Comparison of ENCODE assay signal across 23 cellular contexts in the genomic region with DNA sequence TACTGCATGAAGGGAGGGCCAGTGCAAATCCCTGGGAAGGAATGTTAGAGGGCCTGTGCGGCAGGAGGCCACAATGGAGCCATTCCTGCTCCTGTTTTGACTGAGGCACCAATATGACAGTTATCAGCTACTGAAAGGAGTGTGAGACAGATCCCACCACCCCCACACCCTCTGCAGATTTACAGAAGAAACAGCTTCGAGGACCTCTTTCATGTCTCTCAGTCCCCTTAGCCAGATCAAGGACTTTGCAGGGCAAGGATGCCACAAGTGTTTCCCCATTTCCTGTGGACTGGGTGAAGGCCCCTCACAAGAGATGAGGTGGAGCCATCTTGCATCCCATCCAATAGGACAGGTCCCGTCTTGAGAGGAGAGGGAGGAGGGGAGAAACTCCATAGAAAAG. TPM values are rescaled to one million over a fixed set of nuclear protein-coding genes. Genes with fewer than 3 reads are reported as not detected.
DNase-seq lines count a peak whose midpoint lies in the region; ATAC-seq and TF ChIP-seq lines count a peak whose summit lies in the region.
"Had no signal": no experiment of that assay in that cellular context is flagged by ENCODE, and none has a peak within 500 bp of the region (broad histone marks: within the 10 kb centered on the region; RNA-seq: fewer than 3 reads in every experiment).

No MANE protein-coding gene starts in this region.

- peaks cover 6% of the 10 kb centered on the region for H3K36me3 Mint-ChIP-seq in activated naive CD4-positive, alpha-beta T cell treated with anti-CD3 and anti-CD28 coated beads, Interleukin-2, amount 10 ng/mL, durations not matched to agents 7 days and 5 days
- peaks cover 3% of the 10 kb centered on the region for H3K36me3 Mint-ChIP-seq in T-helper 17 cell (ENCODE audit: low read depth)
- no peaks in the 10 kb centered on the region for H3K36me3 Mint-ChIP-seq in activated naive CD8-positive, alpha-beta T cell
- H3K36me3 Mint-ChIP-seq: stimulated activated memory B cell treated with anti-CD40 and anti-IgM and Interleukin-4, amounts not matched to agents 10 μg/mL and 1 μg/mL and 100 μg/mL, for 72 hours had no signal

- no peaks in the 10 kb centered on the region for H3K36me3 ChIP-seq in suprapubic skin
- no peaks in the 10 kb centered on the region for H3K36me3 ChIP-seq in mesenchymal stem cell (ENCODE audit: control insufficient read depth in 1 of 2, insufficient read depth in 2 of 2, low read depth in 1 of 2, low read length in 2 of 2)
- H3K36me3 ChIP-seq: brain microvascular endothelial cell, heart right ventricle, thyroid gland had no signal

- no peak overlapping the region for H3K4me3 Mint-ChIP-seq in activated naive CD4-positive, alpha-beta T cell treated with anti-CD3 and anti-CD28 coated beads, Interleukin-2, amount 10 ng/mL, durations not matched to agents 7 days and 5 days
- H3K4me3 Mint-ChIP-seq in T-helper 17 cell, result no peak overlapping the region
- no peak overlapping the region for H3K4me3 Mint-ChIP-seq in activated naive CD8-positive, alpha-beta T cell
- H3K4me3 Mint-ChIP-seq: stimulated activated memory B cell treated with anti-CD40 and anti-IgM and Interleukin-4, amounts not matched to agents 10 μg/mL and 1 μg/mL and 100 μg/mL, for 72 hours had no signal

- CTCF ChIA-PET in activated naive CD4-positive, alpha-beta T cell treated with anti-CD3 and anti-CD28 coated beads, Interleukin-2, amount 10 ng/mL, durations not matched to agents 7 days and 5 days (lab: Charles Lee), result interaction anchor here (0.9 to 1.1 kb wide), 2 partner anchors 69 to 77 kb away, joined by 3 read pairs; no protein-coding TSS in a partner anchor

- DNase-seq in activated naive CD4-positive, alpha-beta T cell treated with anti-CD3 and anti-CD28 coated beads, Interleukin-2, amount 10 ng/mL, durations not matched to agents 7 days and 5 days, result no peak
- DNase-seq in activated naive CD4-positive, alpha-beta T cell (lab: John Stamatoyannopoulos, UW), result no peak
- DNase-seq in T-helper 17 cell (no peak), suprapubic skin (ENCODE audit: low spot score in 2 of 2) (no peak), mesenchymal stem cell (no peak)
- DNase-seq: activated CD4-positive, CD25-positive, alpha-beta regulatory T cell treated with anti-CD3 and anti-CD28 coated beads, Interleukin-2, amount 50 U/mL, for 72 hours; brain microvascular endothelial cell; effector CD4-positive, alpha-beta T cell; HCEC 1CT; heart right ventricle; left cardiac atrium; NCI-H1048; NCI-H187 treated with DMSO at 0.1 percent for 48 hours; NCI-H526 treated with DMSO at 0.1 percent for 48 hours; SIG-M5; thyroid gland had no signal

- TF ChIP-seq EP300 in suprapubic skin (IDR thresholded peaks at IDR 0.05), result no peak

- peaks cover 5% of the 10 kb centered on the region for H3K27me3 Mint-ChIP-seq in activated naive CD4-positive, alpha-beta T cell treated with anti-CD3 and anti-CD28 coated beads, Interleukin-2, amount 10 ng/mL, durations not matched to agents 7 days and 5 days
- no peaks in the 10 kb centered on the region for H3K27me3 Mint-ChIP-seq in T-helper 17 cell
- H3K27me3 Mint-ChIP-seq in activated naive CD8-positive, alpha-beta T cell, result no peaks in the 10 kb centered on the region
- H3K27me3 Mint-ChIP-seq: stimulated activated memory B cell treated with anti-CD40 and anti-IgM and Interleukin-4, amounts not matched to agents 10 μg/mL and 1 μg/mL and 100 μg/mL, for 72 hours had no signal

- H2AFZ ChIP-seq in mesenchymal stem cell (ENCODE audit: low read depth, low read length), result no peak overlapping the region

- H3K79me1 ChIP-seq in mesenchymal stem cell (replicated peaks; ENCODE audit: low read length, poor library complexity, severe bottlenecking), result no peaks in the 10 kb centered on the region

- no peak overlapping the region for H2BK120ac ChIP-seq in mesenchymal stem cell (ENCODE audit: low read depth, low read length)

- H3K4me1 ChIP-seq in suprapubic skin (no peaks in the 10 kb centered on the region), mesenchymal stem cell (ENCODE audit: control insufficient read depth, insufficient read depth, low read depth, low read length) (no peaks in the 10 kb centered on the region)
- H3K4me1 ChIP-seq: thyroid gland had no signal

- no peak overlapping the region for H3K4me2 ChIP-seq in mesenchymal stem cell (ENCODE audit: low read length, poor library complexity, severe bottlenecking)

- peaks cover 55% of the 10 kb centered on the region for H3K4me1 Mint-ChIP-seq in activated naive CD4-positive, alpha-beta T cell treated with anti-CD3 and anti-CD28 coated beads, Interleukin-2, amount 10 ng/mL, durations not matched to agents 7 days and 5 days
- peaks cover 40% of the 10 kb centered on the region for H3K4me1 Mint-ChIP-seq in T-helper 17 cell
- H3K4me1 Mint-ChIP-seq in activated naive CD8-positive, alpha-beta T cell (ENCODE audit: low read depth), result peaks cover 64% of the 10 kb centered on the region

- H2BK12ac ChIP-seq in mesenchymal stem cell (ENCODE audit: low read length in 2 of 2), result no peak overlapping the region

- H3K4me3 ChIP-seq in suprapubic skin (no peak overlapping the region), mesenchymal stem cell (ENCODE audit: insufficient read depth in 1 of 2, low read depth in 1 of 2, low read length in 2 of 2) (no peak overlapping the region)
- H3K4me3 ChIP-seq: heart right ventricle, thyroid gland had no signal

- no peak for ATAC-seq in T-helper 17 cell
- no peak for ATAC-seq in HG02973 (IDR thresholded peaks at IDR 0.05; ENCODE audit: unreplicated experiment)
- ATAC-seq: heart right ventricle; HepG2; left cardiac atrium; Panc1; stimulated activated memory B cell treated with anti-CD40 and anti-IgM and Interleukin-4, amounts not matched to agents 10 μg/mL and 1 μg/mL and 100 μg/mL, for 72 hours had no signal

- WGBS in suprapubic skin, result 90% methylated on average over 3 of the region's 3 CpGs
- 68% methylated on average over 3 of the region's 3 CpGs for WGBS in mesenchymal stem cell

- H3K9me3 ChIP-seq in T-helper 17 cell (ENCODE audit: control insufficient read depth, low read length, poor library complexity, severe bottlenecking) (no peaks in the 10 kb centered on the region), suprapubic skin (no peaks in the 10 kb centered on the region), mesenchymal stem cell (ENCODE audit: control insufficient read depth, low read length) (no peaks in the 10 kb centered on the region)
- H3K9me3 ChIP-seq: heart right ventricle, thyroid gland had no signal

- peak overlapping the region; percentile 97 for H3K27ac Mint-ChIP-seq in activated naive CD4-positive, alpha-beta T cell treated with anti-CD3 and anti-CD28 coated beads, Interleukin-2, amount 10 ng/mL, durations not matched to agents 7 days and 5 days
- H3K27ac Mint-ChIP-seq in T-helper 17 cell, result peak overlapping the region; percentile 91
- H3K27ac Mint-ChIP-seq in activated naive CD8-positive, alpha-beta T cell, result peak overlapping the region; percentile 97
- H3K27ac Mint-ChIP-seq: stimulated activated memory B cell treated with anti-CD40 and anti-IgM and Interleukin-4, amounts not matched to agents 10 μg/mL and 1 μg/mL and 100 μg/mL, for 72 hours had no signal

- peak overlapping the region; percentile 54 for H3K27ac ChIP-seq in suprapubic skin
- H3K27ac ChIP-seq in mesenchymal stem cell (ENCODE audit: low read length, poor library complexity, severe bottlenecking), result no peak overlapping the region
- H3K27ac ChIP-seq: brain microvascular endothelial cell, heart right ventricle, thyroid gland had no signal

- H2AK5ac ChIP-seq in mesenchymal stem cell (ENCODE audit: low read length, severe bottlenecking), result no peak overlapping the region

- no peak overlapping the region for H3K23ac ChIP-seq in mesenchymal stem cell (ENCODE audit: low read length in 2 of 2)

- H4K8ac ChIP-seq in mesenchymal stem cell (ENCODE audit: low read length), result no peak overlapping the region

- no peak overlapping the region for H3K14ac ChIP-seq in mesenchymal stem cell (ENCODE audit: low read length in 2 of 2)

- no peak overlapping the region for H3K9ac ChIP-seq in mesenchymal stem cell (ENCODE audit: low read length)

- peaks cover 4% of the 10 kb centered on the region for H3K9me3 Mint-ChIP-seq in activated naive CD4-positive, alpha-beta T cell treated with anti-CD3 and anti-CD28 coated beads, Interleukin-2, amount 10 ng/mL, durations not matched to agents 7 days and 5 days
- no peaks in the 10 kb centered on the region for H3K9me3 Mint-ChIP-seq in activated naive CD8-positive, alpha-beta T cell (ENCODE audit: low read depth)

- H3K4ac ChIP-seq in mesenchymal stem cell (ENCODE audit: low read depth in 1 of 2, low read length in 2 of 2), result no peak overlapping the region

- H2BK5ac ChIP-seq in mesenchymal stem cell (ENCODE audit: low read depth, low read length, poor library complexity, severe bottlenecking), result no peak overlapping the region

- H3K27me3 ChIP-seq in suprapubic skin (no peaks in the 10 kb centered on the region), mesenchymal stem cell (ENCODE audit: control insufficient read depth in 1 of 2, insufficient read depth in 1 of 2, low read length in 2 of 2) (peaks cover 14 to 60% of the 10 kb centered on the region in 2 experiments)
- H3K27me3 ChIP-seq: brain microvascular endothelial cell, thyroid gland had no signal

- H2BK15ac ChIP-seq in mesenchymal stem cell (ENCODE audit: low read depth, poor library complexity, severe bottlenecking), result no peak overlapping the region

- no peak overlapping the region for H4K91ac ChIP-seq in mesenchymal stem cell (ENCODE audit: low read length)

- no peak for TF ChIP-seq CTCF in suprapubic skin (IDR thresholded peaks at IDR 0.05)

- no peak for TF ChIP-seq POLR2A in suprapubic skin (IDR thresholded peaks at IDR 0.05)

- no peak overlapping the region for H3K18ac ChIP-seq in mesenchymal stem cell (ENCODE audit: low read depth in 1 of 2, low read length in 2 of 2)

RNA-seq across cellular contexts. Expression of a gene that starts 48.5 kb away (rescaled TPM):
- total RNA-seq in T-helper 17 cell (100 to 1,000 TPM; 121 to 138 TPM), suprapubic skin (10 to 100 TPM; 14.4 to 25.9 (median 18.1) TPM)
- 0.01 TPM for polyA plus RNA-seq in mesenchymal stem cell (2013, experiment 1 of 2)
- 0.01 TPM for polyA plus RNA-seq in mesenchymal stem cell (2013, experiment 2 of 2)
- total RNA-seq: G401, LHCN-M2 had no signal
- polyA plus RNA-seq: HepG2 had no signal

Comparison
In these comparisons a context has a peak if more than half of its experiments do, and no peak if none do; other contexts are left out.
1. RNA of a gene that starts 48.5 kb away (total RNA-seq): 121 to 138 TPM in T-helper 17 cell; 14.4 to 25.9 TPM in suprapubic skin; every median in the first group is over 4 times any median in the second.
2. Peak in every context shown above with its lines, with median percentiles within 50 percentile points of each other: H3K27ac Mint-ChIP-seq.